In the genomic region with DNA sequence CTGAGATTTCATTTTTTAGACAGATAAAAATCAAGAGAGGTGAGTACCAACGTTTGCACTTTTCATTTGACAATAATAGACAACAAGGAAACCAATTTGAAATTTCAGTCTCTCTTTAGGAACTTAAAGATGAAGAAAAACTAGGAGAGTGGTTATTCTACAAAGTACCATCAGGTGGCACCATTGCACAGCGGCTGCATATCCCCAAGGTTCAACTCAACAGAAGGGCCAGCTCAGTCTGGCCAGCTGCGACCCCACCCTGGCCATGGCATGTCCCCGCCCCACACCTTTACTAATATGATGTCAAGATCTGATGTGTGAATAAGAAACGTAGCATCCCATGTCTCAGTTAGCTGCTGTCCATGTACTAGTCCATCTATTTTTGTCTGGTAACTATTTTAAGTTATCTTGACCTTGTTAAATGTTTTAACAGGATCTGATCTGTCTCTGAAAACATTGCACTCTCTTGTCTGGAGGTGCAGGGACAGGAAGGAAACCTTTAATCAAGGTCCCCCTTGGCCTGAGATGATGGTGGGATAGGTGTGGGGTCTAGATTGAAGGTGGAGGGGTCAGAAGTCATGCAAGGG, we compare ENCODE assay signal across 9 cellular contexts. TPM values are rescaled to one million over a fixed set of nuclear protein-coding genes. Genes with fewer than 3 reads are reported as not detected.
DNase-seq lines count a peak whose midpoint lies in the region; ATAC-seq and TF ChIP-seq lines count a peak whose summit lies in the region.
"Had no signal": no experiment of that assay in that cellular context is flagged by ENCODE, and none has a peak within 500 bp of the region (broad histone marks: within the 10 kb centered on the region; RNA-seq: fewer than 3 reads in every experiment).

No MANE protein-coding gene starts in this region.

- H3K4ac ChIP-seq in H9 (ENCODE audit: low read depth, low read length) = no peak overlapping the region

- H3K9me3 Mint-ChIP-seq in H9 (no peaks in the 10 kb centered on the region), progenitor cell of endocrine pancreas (ENCODE audit: low read depth) (no peaks in the 10 kb centered on the region)
- no peaks in the 10 kb centered on the region for H3K9me3 Mint-ChIP-seq in activated T-helper 17 cell treated with anti-CD3 and anti-CD28 coated beads, Interleukin-2, amount 50 U/mL, for 72 hours

- no peak overlapping the region for H3K9ac ChIP-seq in H9 (ENCODE audit: extremely low read depth, insufficient read length, low read length)

- no peak overlapping the region for H2AK5ac ChIP-seq in H9 (ENCODE audit: insufficient read length, low read length)

- H3K4me1 ChIP-seq in H9 (ENCODE audit: insufficient read depth, low read length) (no peaks in the 10 kb centered on the region), cardiac muscle cell (ENCODE audit: low read depth) (peaks cover 7% of the 10 kb centered on the region)
- no peaks in the 10 kb centered on the region for H3K4me1 ChIP-seq in effector memory CD4-positive, alpha-beta T cell (ENCODE audit: control insufficient read depth, insufficient read depth, low read length, poor library complexity, severe bottlenecking)

- H2BK120ac ChIP-seq in H9 (ENCODE audit: low read depth, low read length, poor library complexity, severe bottlenecking) = no peak overlapping the region

- no peak overlapping the region for H2AFZ ChIP-seq in H9 (ENCODE audit: low read length)

- no peak overlapping the region for H3K18ac ChIP-seq in H9 (ENCODE audit: insufficient read length, low read depth, low read length)

- H4K91ac ChIP-seq in H9 (ENCODE audit: insufficient read length, low read depth, low read length) = no peak overlapping the region

- H3K27me3 ChIP-seq in H9 (ENCODE audit: insufficient read depth, low read length) (no peaks in the 10 kb centered on the region), cardiac muscle cell (no peaks in the 10 kb centered on the region)
- H3K27me3 ChIP-seq in effector memory CD4-positive, alpha-beta T cell (replicated peaks; ENCODE audit: control insufficient read depth, insufficient read depth, low read length, poor library complexity, severe bottlenecking) = no peaks in the 10 kb centered on the region

- no peaks in the 10 kb centered on the region for H3K36me3 Mint-ChIP-seq in H9 (ENCODE audit: insufficient read depth in 1 of 3, low read depth in 3 of 3)
- no peaks in the 10 kb centered on the region for H3K36me3 Mint-ChIP-seq in activated T-helper 17 cell treated with anti-CD3 and anti-CD28 coated beads, Interleukin-2, amount 50 U/mL, for 72 hours (ENCODE audit: low read depth)
- H3K36me3 Mint-ChIP-seq in progenitor cell of endocrine pancreas (ENCODE audit: insufficient read depth) = no peaks in the 10 kb centered on the region

- H3T11ph ChIP-seq in H9 (ENCODE audit: low read length) = no peak overlapping the region

- H3K23me2 ChIP-seq in H9 (ENCODE audit: insufficient read length, low read depth, low read length, poor library complexity, severe bottlenecking) = no peaks in the 10 kb centered on the region

- no peaks in the 10 kb centered on the region for H4K20me1 ChIP-seq in H9 (ENCODE audit: control insufficient read depth, insufficient read depth, insufficient read length)

- H3K9me3 ChIP-seq in H9 (ENCODE audit: control insufficient read depth, low read depth, low read length) = no peaks in the 10 kb centered on the region
- H3K9me3 ChIP-seq in cardiac muscle cell (ENCODE audit: low read depth) = no peaks in the 10 kb centered on the region
- no peaks in the 10 kb centered on the region for H3K9me3 ChIP-seq in effector memory CD4-positive, alpha-beta T cell (ENCODE audit: control insufficient read depth, low read length)

- TF ChIP-seq CTCF in H9 (conservative IDR thresholded peaks at IDR 0.05) = peak; percentile 96; the same call in 2 of the 3 replicates
- peak; percentile 74 for TF ChIP-seq CTCF in cardiac muscle cell (IDR thresholded peaks at IDR 0.05; ENCODE audit: low read depth, low read length)
- peak; percentile 96 for TF ChIP-seq CTCF in progenitor cell of endocrine pancreas (IDR thresholded peaks at IDR 0.05; ENCODE audit: unreplicated experiment)

- H3K4me2 ChIP-seq in H9 (ENCODE audit: insufficient read depth, insufficient read length, low read length) = no peak overlapping the region

- no peak overlapping the region for H2BK20ac ChIP-seq in H9 (ENCODE audit: low read depth, low read length, poor library complexity, severe bottlenecking)

- no peak overlapping the region for H2BK12ac ChIP-seq in H9 (ENCODE audit: insufficient read length, low read depth, low read length)

- H3K27ac Mint-ChIP-seq in H9 = no peak overlapping the region
- H3K27ac Mint-ChIP-seq in activated T-helper 17 cell treated with anti-CD3 and anti-CD28 coated beads, Interleukin-2, amount 50 U/mL, for 72 hours = no peak overlapping the region
- H3K27ac Mint-ChIP-seq in progenitor cell of endocrine pancreas = peak overlapping the region; percentile 56

- H3K4me3 Mint-ChIP-seq in H9 = no peak overlapping the region
- no peak overlapping the region for H3K4me3 Mint-ChIP-seq in activated T-helper 17 cell treated with anti-CD3 and anti-CD28 coated beads, Interleukin-2, amount 50 U/mL, for 72 hours
- H3K4me3 Mint-ChIP-seq in progenitor cell of endocrine pancreas (ENCODE audit: low read depth) = no peak overlapping the region

- no CpG with 5 or more reads among the region's 5 CpGs for WGBS in H9 (ENCODE audit: extremely low coverage, insufficient read length, low lambda C conversion rate)

- DNase-seq in COR-L47 (lab: John Stamatoyannopoulos, UW) (peak; percentile 45), H9 (peak; percentile 64), NCI-H524 treated with DMSO at 0.1 percent for 48 hours (lab: John Stamatoyannopoulos, UW) (peak; percentile 44), cardiac muscle cell (ENCODE audit: low read depth in 1 of 2, low spot score in 1 of 2) (peak; percentile 72 to 76), progenitor cell of endocrine pancreas (ENCODE audit: low spot score, unreplicated experiment) (peak; percentile 30), T1000 (lab: John Stamatoyannopoulos, UW) (no peak)
- DNase-seq in effector memory CD4-positive, alpha-beta T cell = no peak

- no peak overlapping the region for H2BK15ac ChIP-seq in H9 (ENCODE audit: low read depth, low read length)

- no peak overlapping the region for H2BK5ac ChIP-seq in H9 (ENCODE audit: insufficient read length, low read length)

- H4K8ac ChIP-seq in H9 (replicated peaks; ENCODE audit: insufficient read length, low read depth, low read length) = no peak overlapping the region

- H3K79me1 ChIP-seq in H9 (ENCODE audit: insufficient read depth, low read depth, low read length, poor library complexity, severe bottlenecking) = no peaks in the 10 kb centered on the region

- no peaks in the 10 kb centered on the region for H3K79me2 ChIP-seq in H9 (ENCODE audit: insufficient read depth, low read length)

- H3K27me3 Mint-ChIP-seq in H9 (ENCODE audit: low read depth) = no peaks in the 10 kb centered on the region
- H3K27me3 Mint-ChIP-seq in activated T-helper 17 cell treated with anti-CD3 and anti-CD28 coated beads, Interleukin-2, amount 50 U/mL, for 72 hours = peaks cover 22% of the 10 kb centered on the region
- H3K27me3 Mint-ChIP-seq in progenitor cell of endocrine pancreas = no peaks in the 10 kb centered on the region

- no peak overlapping the region for H4K5ac ChIP-seq in H9 (ENCODE audit: insufficient read length, low read depth, low read length)

- no peak overlapping the region for H3K23ac ChIP-seq in H9 (ENCODE audit: insufficient read length, low read depth, low read length)

- peak; percentile 56 for ATAC-seq in activated T-helper 17 cell treated with anti-CD3 and anti-CD28 coated beads, Interleukin-2, amount 50 U/mL, for 72 hours (replicated peaks)

- H3K56ac ChIP-seq in H9 (ENCODE audit: insufficient read length, low read depth, low read length) = no peak overlapping the region

- H3K4me1 Mint-ChIP-seq in H9 (peaks cover 19 to 28% of the 10 kb centered on the region in 2 experiments), progenitor cell of endocrine pancreas (ENCODE audit: low read depth) (peaks cover 17% of the 10 kb centered on the region)
- no peaks in the 10 kb centered on the region for H3K4me1 Mint-ChIP-seq in activated T-helper 17 cell treated with anti-CD3 and anti-CD28 coated beads, Interleukin-2, amount 50 U/mL, for 72 hours

- no peaks in the 10 kb centered on the region for H3K36me3 ChIP-seq in cardiac muscle cell
- H3K36me3 ChIP-seq in effector memory CD4-positive, alpha-beta T cell (ENCODE audit: control insufficient read depth, insufficient read depth, low read length) = no peaks in the 10 kb centered on the region

- no peak overlapping the region for H3K4me3 ChIP-seq in cardiac muscle cell
- no peak overlapping the region for H3K4me3 ChIP-seq in effector memory CD4-positive, alpha-beta T cell (ENCODE audit: insufficient read depth, low read depth, low read length, poor library complexity, severe bottlenecking)
- H3K4me3 ChIP-seq: skin epidermis had no signal

- no peak overlapping the region for H3K14ac ChIP-seq in H9 (ENCODE audit: insufficient read depth, low read length)

- H3K27ac ChIP-seq in H9 (ENCODE audit: insufficient read length, low read depth, low read length) (no peak overlapping the region), cardiac muscle cell (no peak overlapping the region)
- no peak overlapping the region for H3K27ac ChIP-seq in effector memory CD4-positive, alpha-beta T cell (ENCODE audit: insufficient read depth, low read length, poor library complexity, severe bottlenecking)
- H3K27ac ChIP-seq: skin epidermis had no signal

RNA-seq across cellular contexts. Expression of a gene that starts 35.5 kb away (rescaled TPM):
- 32.5 and 34.6 TPM in 2 replicates for total RNA-seq in H9 (2021)
- total RNA-seq in activated T-helper 17 cell treated with anti-CD3 and anti-CD28 coated beads, Interleukin-2, amount 50 U/mL, for 72 hours = not detected
- 97.4 and 134 TPM in 2 replicates for total RNA-seq in cardiac muscle cell
- 62.9 and 75.4 TPM in 2 replicates for polyA plus RNA-seq in cardiac muscle cell
- total RNA-seq in progenitor cell of endocrine pancreas = 40.4 and 41.9 TPM in 2 replicates

Comparison
In these comparisons a context has a peak if more than half of its experiments do, and no peak if none do; other contexts are left out.
1. DNase-seq: peak in COR-L47 (single experiment), H9 (single experiment), NCI-H524 treated with DMSO at 0.1 percent for 48 hours (single experiment), cardiac muscle cell (2 of 2) and progenitor cell of endocrine pancreas (single experiment); none in T1000 (single experiment) and effector memory CD4-positive, alpha-beta T cell (0 of 3).
2. RNA of a gene that starts 35.5 kb away (total RNA-seq): 97.4 to 134 TPM in cardiac muscle cell, 40.4 to 41.9 TPM in progenitor cell of endocrine pancreas and 32.5 to 34.6 TPM in H9; not detected in activated T-helper 17 cell treated with anti-CD3 and anti-CD28 coated beads, Interleukin-2, amount 50 U/mL, for 72 hours; every median in the first group is over 10 times any median in the second.
3. Peak in every context shown above with its lines, with median percentiles within 50 percentile points of each other: CTCF ChIP-seq.